In genomic region chr6:34425498-34426410, GRCh38 we compare ENCODE assay signal across 1 cellular context.
A peak's percentile ranks its signal among the peaks of the same experiment; 100 is the strongest.
TF ChIP-seq lines count a peak whose summit lies in the region.

Gene RPS10, minus strand, starts transcription at chr6:34426069. Its CDS starts 848 bp downstream, at chr6:34425221.

TF ChIP-seq in K562, 482 proteins besides CTCF, POLR2A, EP300 and RAD21 (continued from another document and continues in another):
- TF ChIP-seq ZBTB11 (CRISPR knock-in tag; IDR thresholded peaks at IDR 0.05) (peak in 2 of 3 experiments; percentile 26 to 75; a peak in 2 of 6 replicates), ZNF316 (IDR thresholded peaks at IDR 0.05) (no peak), CCAR2 (IDR thresholded peaks at IDR 0.05; ENCODE audit: low read depth, low read length) (no peak), PTRF (tag; IDR thresholded peaks at IDR 0.05) (no peak), DNMT1 (IDR thresholded peaks at IDR 0.05) (no peak), ZNF217 (CRISPR knock-in tag; IDR thresholded peaks at IDR 0.05) (no peak), ZNF398 (CRISPR knock-in tag; IDR thresholded peaks at IDR 0.05) (no peak), TAF9B (IDR thresholded peaks at IDR 0.05; ENCODE audit: partially characterized antibody) (peak; percentile 100), NR0B1 (IDR thresholded peaks at IDR 0.05; ENCODE audit: partially characterized antibody) (no peak), YBX1 (IDR thresholded peaks at IDR 0.05) (no peak), SETDB1 (IDR thresholded peaks at IDR 0.05; ENCODE audit: low read length) (no peak), ZNF354B (CRISPR knock-in tag; IDR thresholded peaks at IDR 0.05) (no peak), TARDBP (IDR thresholded peaks at IDR 0.05) (no peak), AFF4 (CRISPR knock-in tag; IDR thresholded peaks at IDR 0.05) (no peak), NKRF (IDR thresholded peaks at IDR 0.05; ENCODE audit: borderline replicate concordance) (peak; percentile 88), NFE2L1 (tag; IDR thresholded peaks at IDR 0.05; ENCODE audit: borderline replicate concordance, low read depth) (no peak), HNRNPLL (IDR thresholded peaks at IDR 0.05; ENCODE audit: low read depth, low read length, poor library complexity, severe bottlenecking) (peak; percentile 64), ZNF740 (CRISPR knock-in tag; IDR thresholded peaks at IDR 0.05) (peak; percentile 44; the same call in 1 of the 2 replicates), ZNF740 (tag; IDR thresholded peaks at IDR 0.05) (no peak), E2F3 (CRISPR knock-in tag; IDR thresholded peaks at IDR 0.05) (0 out of 2 replicates have a peak, but pooled peaks have one; percentile 28), MEF2D (tag; conservative IDR thresholded peaks at IDR 0.05; ENCODE audit: low read depth) (no peak), ZNF12 (CRISPR knock-in tag; IDR thresholded peaks at IDR 0.05) (peak; percentile 18; the same call in 1 of the 2 replicates), FOXJ2 (tag; IDR thresholded peaks at IDR 0.05) (no peak), ZNF253 (CRISPR knock-in tag; conservative IDR thresholded peaks at IDR 0.05) (no peak), CAMTA2 (CRISPR knock-in tag; conservative IDR thresholded peaks at IDR 0.05) (no peak), CREB3 (tag; conservative IDR thresholded peaks at IDR 0.05; ENCODE audit: low read depth) (0 out of 2 replicates have a peak, but pooled peaks have one; percentile 33), ZNF184 (CRISPR knock-in tag; IDR thresholded peaks at IDR 0.05) (no peak), ATF1 (CRISPR knock-in tag; IDR thresholded peaks at IDR 0.05) (no peak), ATF1 (tag; IDR thresholded peaks at IDR 0.05) (peak; percentile 88), SLC30A9 (CRISPR knock-in tag; IDR thresholded peaks at IDR 0.05) (no peak; the same call in 1 of the 2 replicates), KDM4B (IDR thresholded peaks at IDR 0.05; ENCODE audit: borderline replicate concordance in 2 of 2, low read depth in 1 of 2) (no peak), NEUROD1 (IDR thresholded peaks at IDR 0.05; ENCODE audit: borderline replicate concordance, low read depth, low read length, partially characterized antibody) (peak; percentile 78), TBL1XR1 (IDR thresholded peaks at IDR 0.05; ENCODE audit: low read length in 2 of 2) (peak in 1 of 2 experiments; percentile 39; a peak in 1 of 4 replicates), RB1 (IDR thresholded peaks at IDR 0.05; ENCODE audit: low read depth) (no peak; the same call in none of the 2 replicates), TAF1 (IDR thresholded peaks at IDR 0.05; ENCODE audit: control insufficient read depth, extremely low read depth, insufficient read depth, low read length, severe bottlenecking) (peak; percentile 97), KDM5B (IDR thresholded peaks at IDR 0.05; ENCODE audit: insufficient replicate concordance, low read depth, low read length) (peak; percentile 89), KDM2B (CRISPR knock-in tag; IDR thresholded peaks at IDR 0.05) (0 out of 2 replicates have a peak, but pooled peaks have one; percentile 27), CREBBP (IDR thresholded peaks at IDR 0.05; ENCODE audit: low read depth, low read length) (no peak), ZNF57 (CRISPR knock-in tag; IDR thresholded peaks at IDR 0.05) (no peak), ETV5 (CRISPR knock-in tag; IDR thresholded peaks at IDR 0.05; ENCODE audit: low read depth) (0 out of 2 replicates have a peak, but pooled peaks have one; percentile 13), TBP (optimal IDR thresholded peaks at IDR 0.05; ENCODE audit: low read depth, low read length) (peak; percentile 96), SFPQ (IDR thresholded peaks at IDR 0.05; ENCODE audit: low read depth, low read length) (no peak), NCOR1 (IDR thresholded peaks at IDR 0.05) (0 out of 2 replicates have a peak, but pooled peaks have one; percentile 18), ZBTB5 (IDR thresholded peaks at IDR 0.05) (no peak)
